Comparison of ENCODE assay signal across 14 cellular contexts in the genomic region with DNA sequence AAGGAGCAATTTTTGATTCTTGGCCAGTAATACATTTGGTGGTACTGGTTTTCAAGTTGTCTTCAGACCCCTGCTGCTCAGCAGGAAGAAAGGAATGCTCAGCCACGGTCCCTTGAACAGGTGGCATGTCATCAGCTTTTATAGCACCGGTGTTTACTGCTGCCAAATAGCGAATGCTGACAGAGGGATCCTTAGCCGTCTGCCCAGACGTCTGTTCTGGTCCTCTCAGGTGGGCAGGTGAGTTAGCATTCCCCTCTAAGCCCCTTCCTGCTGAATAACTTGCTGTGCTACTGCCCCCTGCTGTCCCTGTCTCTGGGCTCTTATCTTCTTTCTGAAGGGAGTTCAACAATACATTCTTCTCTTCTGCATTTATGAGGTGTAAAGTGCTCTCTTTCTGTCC. TPM values are rescaled to one million over a fixed set of nuclear protein-coding genes. Genes with fewer than 3 reads are reported as not detected.
DNase-seq lines count a peak whose midpoint lies in the region; ATAC-seq and TF ChIP-seq lines count a peak whose summit lies in the region.
"Had no signal": no experiment of that assay in that cellular context is flagged by ENCODE, and none has a peak within 500 bp of the region (broad histone marks: within the 10 kb centered on the region; RNA-seq: fewer than 3 reads in every experiment).

No MANE protein-coding gene starts in this region.

- DNase-seq in AG10803 (ENCODE audit: low read depth) (no peak), GM23338 (ENCODE audit: low spot score) (peak; percentile 77), astrocyte of the spinal cord (ENCODE audit: low read depth, low spot score) (no peak), left kidney (ENCODE audit: low read depth, low spot score) (peak; percentile 67), NCI-H2171 treated with DMSO at 0.1 percent for 48 hours (lab: John Stamatoyannopoulos, UW) (no peak), T-helper 9 cell (no peak), T1000 (lab: John Stamatoyannopoulos, UW) (no peak), posterior vena cava (ENCODE audit: low spot score) (no peak)
- DNase-seq: gastrocnemius medialis, Karpas-422, midbrain, spleen had no signal

- H3K27me3 ChIP-seq in GM23338 (ENCODE audit: insufficient read depth) = no peaks in the 10 kb centered on the region
- H3K27me3 ChIP-seq: ascending aorta, gastrocnemius medialis, spleen had no signal

- in situ Hi-C loops in astrocyte of the spinal cord (cut with HindIII; ENCODE audit: low sequenced_read_pairs) = no loop called here

- H3F3A ChIP-seq in GM23338 (replicated peaks; ENCODE audit: low read depth) = no peaks in the 10 kb centered on the region

- H3K4me3 ChIP-seq in AG10803 (ENCODE audit: low read length) (no peak overlapping the region), GM23338 (no peak overlapping the region), astrocyte of the spinal cord (ENCODE audit: low read depth, low read length) (no peak overlapping the region)
- H3K4me3 ChIP-seq: ascending aorta, gastrocnemius medialis, SK-N-MC, spleen had no signal

- peaks cover 4% of the 10 kb centered on the region for H3K27me3 Mint-ChIP-seq in GM23338 (ENCODE audit: insufficient read depth, low read depth, poor library complexity)

- no peaks in the 10 kb centered on the region; the same call in 1 of the 2 replicates for H4K20me1 ChIP-seq in GM23338 (replicated peaks; ENCODE audit: insufficient read depth)

- no peak overlapping the region for H2AFZ ChIP-seq in GM23338

- peak; percentile 83 for ATAC-seq in GM23338
- ATAC-seq: gastrocnemius medialis had no signal

- peaks cover 52% of the 10 kb centered on the region for H3K36me3 Mint-ChIP-seq in GM23338 (ENCODE audit: low read depth)

- no peaks in the 10 kb centered on the region for H3K4me1 ChIP-seq in GM23338 (ENCODE audit: insufficient read depth)
- H3K4me1 ChIP-seq: ascending aorta, gastrocnemius medialis had no signal

- H3K9me2 ChIP-seq in GM23338 (ENCODE audit: insufficient read depth) = no peaks in the 10 kb centered on the region

- no peaks in the 10 kb centered on the region for H3K79me2 ChIP-seq in GM23338 (replicated peaks; ENCODE audit: insufficient read depth)

- intact Hi-C loops in posterior vena cava (cut with DNase I) = no loop called here

- no peaks in the 10 kb centered on the region for H3K4me1 Mint-ChIP-seq in GM23338

- no peak overlapping the region for H3K4me3 Mint-ChIP-seq in GM23338

- H3K4me2 ChIP-seq in GM23338 = no peak overlapping the region

- H3K27ac Mint-ChIP-seq in GM23338 = no peak overlapping the region

- TF ChIP-seq CTCF in AG10803 (conservative IDR thresholded peaks at IDR 0.05; ENCODE audit: low read length) (peak; percentile 28), GM23338 (conservative IDR thresholded peaks at IDR 0.05; ENCODE audit: low read depth in 2 of 2) (peak; percentile 63 to 67), astrocyte of the spinal cord (IDR thresholded peaks at IDR 0.05; ENCODE audit: low read depth, low read length) (peak; percentile 40)

- H3K36me3 ChIP-seq in GM23338 (ENCODE audit: insufficient read depth) = peaks cover 28% of the 10 kb centered on the region

- peaks cover 4% of the 10 kb centered on the region; the same call in 1 of the 3 replicates for H3K9me3 Mint-ChIP-seq in GM23338

- H3K27ac ChIP-seq in GM23338 (ENCODE audit: low read depth) = peak overlapping the region; percentile 66; the same call in 1 of the 2 replicates
- H3K27ac ChIP-seq: ascending aorta, gastrocnemius medialis, SK-N-MC had no signal

TF ChIP-seq in GM23338, 12 proteins besides CTCF, POLR2A, EP300 and RAD21:
- TF ChIP-seq EZH2phosphoT487 (IDR thresholded peaks at IDR 0.05; ENCODE audit: unreplicated experiment) (no peak), JUNB (IDR thresholded peaks at IDR 0.05; ENCODE audit: unreplicated experiment) (no peak), REST (IDR thresholded peaks at IDR 0.05; ENCODE audit: unreplicated experiment) (no peak)

RNA-seq across cellular contexts. Expression of gene BOD1L1, which starts 28.4 kb away (rescaled TPM):
- total RNA-seq in GM23338 (2014; rRNA removed; shearing (Covaris generic)) = 31.6 and 43.2 TPM in 2 replicates
- polyA plus RNA-seq in GM23338 (2016; fragmentation: Nextera tagmentation; extraction: Ambion mirVana) = 13.8 and 18.2 TPM in 2 replicates
- 10 to 100 TPM; 31.1 to 34.2 TPM for total RNA-seq in posterior vena cava

RNA-seq across cellular contexts. Expression of gene NKX3-2, which starts 54.9 kb away (rescaled TPM):
- total RNA-seq in GM23338 (2014; rRNA removed; shearing (Covaris generic)) = 0.14 TPM in 1 of 2 replicates, not detected in the other
- not detected in 2 replicates for polyA plus RNA-seq in GM23338 (2016; fragmentation: Nextera tagmentation; extraction: Ambion mirVana)
- under 1 TPM in 1 of 2 donors, not detected in 1; 0.19 TPM for total RNA-seq in posterior vena cava
- total RNA-seq: ascending aorta, gastrocnemius medialis had no signal

Comparison
In these comparisons a context has a peak if more than half of its experiments do, and no peak if none do; other contexts are left out.
1. DNase-seq: peak in GM23338 (single experiment) and left kidney (single experiment); none in AG10803 (single experiment), astrocyte of the spinal cord (single experiment), NCI-H2171 treated with DMSO at 0.1 percent for 48 hours (single experiment), T-helper 9 cell (single experiment), T1000 (single experiment) and posterior vena cava (single experiment).
2. Peak in every context shown above with its lines, with median percentiles within 50 percentile points of each other: CTCF ChIP-seq.